In the genomic region with DNA sequence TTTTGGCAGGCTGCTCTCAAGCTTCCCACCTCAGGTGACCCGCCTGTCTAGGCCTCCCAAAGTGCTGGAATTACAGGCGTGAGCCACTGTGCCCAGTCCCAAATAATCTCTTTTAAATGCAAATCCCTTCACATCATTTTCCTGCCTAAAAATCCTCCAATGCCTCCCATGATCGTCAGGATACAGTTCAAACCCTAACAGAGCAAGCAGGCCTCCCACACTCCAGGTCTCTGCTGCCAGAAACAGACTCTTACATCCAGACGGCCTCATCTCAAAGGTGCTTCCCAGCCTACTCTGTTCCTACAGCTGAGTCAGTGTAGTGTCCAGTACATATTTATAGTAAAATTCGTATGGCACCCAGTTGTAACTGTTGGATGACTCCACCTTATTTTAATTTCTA, we compare ENCODE assay signal across 1 cellular context.
TF ChIP-seq lines count a peak whose summit lies in the region.

No MANE protein-coding gene starts in this region.

TF ChIP-seq in K562, 482 proteins besides CTCF, POLR2A, EP300 and RAD21:
- TF ChIP-seq, protein P1, sequence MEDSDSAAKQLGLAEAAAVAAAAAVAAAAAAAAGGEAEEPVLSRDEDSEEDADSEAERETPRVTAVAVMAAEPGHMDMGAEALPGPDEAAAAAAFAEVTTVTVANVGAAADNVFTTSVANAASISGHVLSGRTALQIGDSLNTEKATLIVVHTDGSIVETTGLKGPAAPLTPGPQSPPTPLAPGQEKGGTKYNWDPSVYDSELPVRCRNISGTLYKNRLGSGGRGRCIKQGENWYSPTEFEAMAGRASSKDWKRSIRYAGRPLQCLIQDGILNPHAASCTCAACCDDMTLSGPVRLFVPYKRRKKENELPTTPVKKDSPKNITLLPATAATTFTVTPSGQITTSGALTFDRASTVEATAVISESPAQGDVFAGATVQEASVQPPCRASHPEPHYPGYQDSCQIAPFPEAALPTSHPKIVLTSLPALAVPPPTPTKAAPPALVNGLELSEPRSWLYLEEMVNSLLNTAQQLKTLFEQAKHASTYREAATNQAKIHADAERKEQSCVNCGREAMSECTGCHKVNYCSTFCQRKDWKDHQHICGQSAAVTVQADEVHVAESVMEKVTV (CRISPR knock-in tag; IDR thresholded peaks at IDR 0.05) = no peak
- TF ChIP-seq ZNF785 (CRISPR knock-in tag; IDR thresholded peaks at IDR 0.05) (no peak), NR1H2 (CRISPR knock-in tag; IDR thresholded peaks at IDR 0.05) (no peak), ZNF121 (CRISPR knock-in tag; conservative IDR thresholded peaks at IDR 0.05) (no peak)
- TF ChIP-seq, protein P2, sequence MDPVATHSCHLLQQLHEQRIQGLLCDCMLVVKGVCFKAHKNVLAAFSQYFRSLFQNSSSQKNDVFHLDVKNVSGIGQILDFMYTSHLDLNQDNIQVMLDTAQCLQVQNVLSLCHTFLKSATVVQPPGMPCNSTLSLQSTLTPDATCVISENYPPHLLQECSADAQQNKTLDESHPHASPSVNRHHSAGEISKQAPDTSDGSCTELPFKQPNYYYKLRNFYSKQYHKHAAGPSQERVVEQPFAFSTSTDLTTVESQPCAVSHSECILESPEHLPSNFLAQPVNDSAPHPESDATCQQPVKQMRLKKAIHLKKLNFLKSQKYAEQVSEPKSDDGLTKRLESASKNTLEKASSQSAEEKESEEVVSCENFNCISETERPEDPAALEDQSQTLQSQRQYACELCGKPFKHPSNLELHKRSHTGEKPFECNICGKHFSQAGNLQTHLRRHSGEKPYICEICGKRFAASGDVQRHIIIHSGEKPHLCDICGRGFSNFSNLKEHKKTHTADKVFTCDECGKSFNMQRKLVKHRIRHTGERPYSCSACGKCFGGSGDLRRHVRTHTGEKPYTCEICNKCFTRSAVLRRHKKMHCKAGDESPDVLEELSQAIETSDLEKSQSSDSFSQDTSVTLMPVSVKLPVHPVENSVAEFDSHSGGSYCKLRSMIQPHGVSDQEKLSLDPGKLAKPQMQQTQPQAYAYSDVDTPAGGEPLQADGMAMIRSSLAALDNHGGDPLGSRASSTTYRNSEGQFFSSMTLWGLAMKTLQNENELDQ (CRISPR knock-in tag; IDR thresholded peaks at IDR 0.05; ENCODE audit: borderline replicate concordance) = no peak
- TF ChIP-seq, protein P3, sequence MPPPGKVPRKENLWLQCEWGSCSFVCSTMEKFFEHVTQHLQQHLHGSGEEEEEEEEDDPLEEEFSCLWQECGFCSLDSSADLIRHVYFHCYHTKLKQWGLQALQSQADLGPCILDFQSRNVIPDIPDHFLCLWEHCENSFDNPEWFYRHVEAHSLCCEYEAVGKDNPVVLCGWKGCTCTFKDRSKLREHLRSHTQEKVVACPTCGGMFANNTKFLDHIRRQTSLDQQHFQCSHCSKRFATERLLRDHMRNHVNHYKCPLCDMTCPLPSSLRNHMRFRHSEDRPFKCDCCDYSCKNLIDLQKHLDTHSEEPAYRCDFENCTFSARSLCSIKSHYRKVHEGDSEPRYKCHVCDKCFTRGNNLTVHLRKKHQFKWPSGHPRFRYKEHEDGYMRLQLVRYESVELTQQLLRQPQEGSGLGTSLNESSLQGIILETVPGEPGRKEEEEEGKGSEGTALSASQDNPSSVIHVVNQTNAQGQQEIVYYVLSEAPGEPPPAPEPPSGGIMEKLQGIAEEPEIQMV (tag; conservative IDR thresholded peaks at IDR 0.05; ENCODE audit: low read depth) = no peak
TF ChIP-seq in K562: peak in this region for 0.
